Comparison of ENCODE assay signal across 17 cellular contexts in genomic region chr7:40008218-40008815, GRCh38. TPM values are rescaled to one million over a fixed set of nuclear protein-coding genes. Genes with fewer than 3 reads are reported as not detected.
DNase-seq lines count a peak whose midpoint lies in the region; ATAC-seq, FAIRE-seq and TF ChIP-seq lines count a peak whose summit lies in the region.
"Had no signal": no experiment of that assay in that cellular context is flagged by ENCODE, and none has a peak within 500 bp of the region (broad histone marks: within the 10 kb centered on the region; RNA-seq: fewer than 3 reads in every experiment).

No MANE protein-coding gene starts in this region.

- H3K9me3 ChIP-seq in T-helper 17 cell (ENCODE audit: control insufficient read depth, low read length, poor library complexity, severe bottlenecking) (no peaks in the 10 kb centered on the region), fibroblast of lung (ENCODE audit: control insufficient read depth, insufficient read depth, low read depth, low read length) (no peaks in the 10 kb centered on the region)
- H3K9me3 ChIP-seq: esophagus muscularis mucosa, left ventricle myocardium inferior had no signal

- DNase-seq in GM19239 (ENCODE audit: insufficient read length, low spot score), result no peak
- DNase-seq in T-helper 17 cell, result no peak
- DNase-seq in fibroblast of lung (ENCODE audit: low read depth in 2 of 2), result peak; percentile 83 to 92
- peak; percentile 97 for DNase-seq in renal cortical epithelial cell (ENCODE audit: low read depth)
- no peak for DNase-seq in G401 (ENCODE audit: low spot score)
- DNase-seq: activated CD8-positive, alpha-beta T cell treated with anti-CD3 and anti-CD28 coated beads for 36 hours; activated naive CD8-positive, alpha-beta T cell treated with anti-CD3 and anti-CD28 coated beads for 36 hours; DND-41; left ventricle myocardium inferior; NCI-H187; occipital lobe; stimulated activated CD4-positive, alpha-beta T cell treated with anti-CD3 and anti-CD28 coated beads, Interleukin-2, amount 100 ng/mL, for 48 hours; stimulated activated naive CD8-positive, alpha-beta T cell treated with anti-CD3 and anti-CD28 coated beads, Interleukin-15, Interleukin-2, amounts not matched to agents 100 U/mL and 50 U/mL, for 24 hours had no signal

- TF ChIP-seq CTCF in fibroblast of lung (conservative IDR thresholded peaks at IDR 0.05 in 1 of 2, IDR thresholded peaks at IDR 0.05 in 1 of 2; ENCODE audit: low read depth in 1 of 2, low read length in 2 of 2), result no peak

- H3K27me3 ChIP-seq in fibroblast of lung (ENCODE audit: control insufficient read depth, insufficient read depth, low read length), result no peaks in the 10 kb centered on the region
- H3K27me3 ChIP-seq: esophagus muscularis mucosa had no signal

- no peak overlapping the region for H2AFZ ChIP-seq in fibroblast of lung (ENCODE audit: low read length)

- no peaks in the 10 kb centered on the region for H3K36me3 ChIP-seq in fibroblast of lung (ENCODE audit: control insufficient read depth, insufficient read depth, low read length)

- H3K4me3 Mint-ChIP-seq in T-helper 17 cell, result no peak overlapping the region
- H3K4me3 Mint-ChIP-seq: activated CD8-positive, alpha-beta T cell treated with anti-CD3 and anti-CD28 coated beads for 36 hours; activated naive CD8-positive, alpha-beta T cell treated with anti-CD3 and anti-CD28 coated beads for 36 hours; IgD-negative memory B cell had no signal

- H3K4me1 ChIP-seq in fibroblast of lung (ENCODE audit: control insufficient read depth, extremely low read depth, insufficient read depth, low read length), result no peaks in the 10 kb centered on the region

- ATAC-seq in T-helper 17 cell (no peak), GM18861 (IDR thresholded peaks at IDR 0.05; ENCODE audit: unreplicated experiment) (no peak), HG02571 (IDR thresholded peaks at IDR 0.05; ENCODE audit: unreplicated experiment) (no peak)
- ATAC-seq: activated CD8-positive, alpha-beta T cell treated with anti-CD3 and anti-CD28 coated beads for 36 hours; stimulated activated naive CD8-positive, alpha-beta T cell treated with anti-CD3 and anti-CD28 coated beads, Interleukin-15, Interleukin-2, amounts not matched to agents 100 U/mL and 50 U/mL, for 24 hours had no signal

- H3K27me3 Mint-ChIP-seq in T-helper 17 cell, result no peaks in the 10 kb centered on the region
- H3K27me3 Mint-ChIP-seq: activated CD8-positive, alpha-beta T cell treated with anti-CD3 and anti-CD28 coated beads for 36 hours; activated naive CD8-positive, alpha-beta T cell treated with anti-CD3 and anti-CD28 coated beads for 36 hours; IgD-negative memory B cell had no signal

- H3K27ac Mint-ChIP-seq in T-helper 17 cell, result peak overlapping the region; percentile 41
- H3K27ac Mint-ChIP-seq: activated CD8-positive, alpha-beta T cell treated with anti-CD3 and anti-CD28 coated beads for 36 hours; activated naive CD8-positive, alpha-beta T cell treated with anti-CD3 and anti-CD28 coated beads for 36 hours; IgD-negative memory B cell had no signal

- in situ Hi-C loops in G401 (cut with HindIII; ENCODE audit: low sequenced_read_pairs), result no loop called here

- peak overlapping the region; percentile 28 for H3K27ac ChIP-seq in fibroblast of lung (ENCODE audit: insufficient read depth, low read length)
- H3K27ac ChIP-seq: esophagus muscularis mucosa, left ventricle myocardium inferior had no signal

- no peak overlapping the region for H3K4me3 ChIP-seq in fibroblast of lung (replicated peaks in 1 of 4; ENCODE audit: control extremely low read depth in 1 of 4, insufficient read depth in 1 of 4, low read depth in 3 of 4, low read length in 4 of 4)
- H3K4me3 ChIP-seq: esophagus muscularis mucosa, left ventricle myocardium inferior had no signal

- H4K20me1 ChIP-seq in fibroblast of lung (ENCODE audit: control insufficient read depth, extremely low read depth, insufficient read depth, low read length), result no peaks in the 10 kb centered on the region

- FAIRE-seq in GM19239 (lab: Jason Lieb, UNC), result peak; percentile 77

- H3K79me2 ChIP-seq in fibroblast of lung (ENCODE audit: control insufficient read depth, insufficient read depth, low read length), result no peaks in the 10 kb centered on the region

- no peak overlapping the region for H3K4me2 ChIP-seq in fibroblast of lung (ENCODE audit: extremely low read depth, insufficient read depth, low read length)

- peaks cover 20% of the 10 kb centered on the region for H3K4me1 Mint-ChIP-seq in T-helper 17 cell

- peaks cover 5% of the 10 kb centered on the region for H3K36me3 Mint-ChIP-seq in T-helper 17 cell (ENCODE audit: low read depth)

- H3K9ac ChIP-seq in fibroblast of lung (ENCODE audit: insufficient read depth, low read length), result no peak overlapping the region

RNA-seq across cellular contexts. Expression of gene CDK13, which starts 58.3 kb away (rescaled TPM):
- total RNA-seq in T-helper 17 cell, result 100 to 1,000 TPM; 116 to 136 TPM
- 76.3 and 76.8 TPM in 2 replicates for total RNA-seq in fibroblast of lung
- polyA plus RNA-seq in fibroblast of lung, result 32.7 and 35.3 TPM in 2 replicates
- polyA plus RNA-seq in fibroblast of lung (2012), result 18.0 and 19.5 TPM in 2 replicates
- 18.2 and 34.5 TPM in 2 replicates for polyA minus RNA-seq in fibroblast of lung (ENCODE audit: low replicate concordance)
- total RNA-seq in renal cortical epithelial cell, result 46.5 and 79.1 TPM in 2 replicates
- 25.2 and 35.9 TPM in 2 replicates for total RNA-seq in G401 (2014; rRNA removed; shearing (Covaris generic))

Comparison
In these comparisons a context has a peak if more than half of its experiments do, and no peak if none do; other contexts are left out.
1. DNase-seq: peak in fibroblast of lung (2 of 2) and renal cortical epithelial cell (single experiment); none in GM19239 (single experiment), T-helper 17 cell (0 of 3) and G401 (single experiment).